Comparison of ENCODE assay signal across 1 cellular context in genomic region chr7:151704969-151705743, GRCh38.
TF ChIP-seq lines count a peak whose summit lies in the region.

No MANE protein-coding gene starts in this region.

TF ChIP-seq in GM23338, 12 proteins besides CTCF, POLR2A, EP300 and RAD21 (continued from another document):
- TF ChIP-seq ZNF462 (CRISPR knock-in tag; IDR thresholded peaks at IDR 0.05) = no peak
- TF ChIP-seq ZNF114 (CRISPR knock-in tag; IDR thresholded peaks at IDR 0.05) = no peak
- no peak for TF ChIP-seq STAT1 (IDR thresholded peaks at IDR 0.05; ENCODE audit: unreplicated experiment)
- no peak for TF ChIP-seq EZH2 (IDR thresholded peaks at IDR 0.05; ENCODE audit: low read depth, unreplicated experiment)
